In genomic region chr1:12177999-12178441, GRCh38 we compare ENCODE assay signal across 1 cellular context.
A peak's percentile ranks its signal among the peaks of the same experiment; 100 is the strongest.
TF ChIP-seq lines count a peak whose summit lies in the region.

No MANE protein-coding gene starts in this region.

TF ChIP-seq in SK-N-SH, 30 proteins besides CTCF, POLR2A, EP300 and RAD21 (continued from another document):
- TF ChIP-seq IRF3 (IDR thresholded peaks at IDR 0.05; ENCODE audit: low read depth, low read length) (no peak), SMC3 (IDR thresholded peaks at IDR 0.05; ENCODE audit: low read depth, low read length) (no peak), REST (IDR thresholded peaks at IDR 0.05; ENCODE audit: low read depth, low read length) (no peak), GATA2 (CRISPR knock-in tag; IDR thresholded peaks at IDR 0.05) (no peak), FOXJ3 (CRISPR knock-in tag; IDR thresholded peaks at IDR 0.05) (no peak), TCF12 (IDR thresholded peaks at IDR 0.05) (peak; percentile 53; the same call in 1 of the 2 replicates), JUND (IDR thresholded peaks at IDR 0.05) (no peak; the same call in 1 of the 2 replicates)
